ENCODE assay signal across 29 cellular contexts in genomic region chr17:68047153-68047846, GRCh38. TPM values are rescaled to one million over a fixed set of nuclear protein-coding genes. Genes with fewer than 3 reads are reported as not detected.
DNase-seq lines count a peak whose midpoint lies in the region; ATAC-seq and TF ChIP-seq lines count a peak whose summit lies in the region.
"Had no signal": no experiment of that assay in that cellular context is flagged by ENCODE, and none has a peak within 500 bp of the region (broad histone marks: within the 10 kb centered on the region; RNA-seq: fewer than 3 reads in every experiment).

No MANE protein-coding gene starts in this region.

- no peak overlapping the region for H3K4me3 ChIP-seq in SK-N-SH (ENCODE audit: low read depth in 2 of 2, low read length in 1 of 2)
- H3K4me3 ChIP-seq: ascending aorta had no signal

- H3K79me2 ChIP-seq in SK-N-SH (ENCODE audit: insufficient read depth), result peaks cover 25% of the 10 kb centered on the region

- H3K27ac ChIP-seq in SK-N-SH (ENCODE audit: low read depth in 2 of 2, low read length in 1 of 2) (no peak overlapping the region), cingulate gyrus (ENCODE audit: low read depth, low read length) (peak overlapping the region; percentile 54)
- H3K27ac ChIP-seq: ascending aorta had no signal

- CTCF ChIA-PET in SK-N-SH (lab: Yijun Ruan, JAX), result interaction anchor here (2.1 to 2.2 kb wide), 2 partner anchors 11 kb away, joined by 5 to 7 read pairs; partner anchors contain the start of gene KPNA2

- peaks cover 52 to 59% of the 10 kb centered on the region in 2 experiments for H3K36me3 ChIP-seq in SK-N-SH (replicated peaks in 1 of 2; ENCODE audit: control insufficient read depth in 1 of 2, insufficient read depth in 2 of 2, low read length in 1 of 2)

- no peak for TF ChIP-seq RAD21 in SK-N-SH (IDR thresholded peaks at IDR 0.05; ENCODE audit: low read length)

- H3K27ac Mint-ChIP-seq in HFFc6 (peak overlapping the region; percentile 13; the same call in 1 of the 2 replicates), progenitor cell of endocrine pancreas (peak overlapping the region; percentile 64)
- H3K27ac Mint-ChIP-seq: activated CD8-positive, alpha-beta memory T cell treated with anti-CD3 and anti-CD28 coated beads, Interleukin-2, amount 10 ng/mL, durations not matched to agents 7 days and 5 days; CD4-positive, alpha-beta T cell; dendritic cell treated with granulocyte-macrophage colony-stimulating factor and Interleukin-4, amounts not matched to agents 40 ng/mL and 50 ng/mL, for 4 days; endodermal cell; naive thymus-derived CD8-positive, alpha-beta T cell; stimulated activated naive B cell treated with anti-CD40 and anti-IgM and Interleukin-4, amounts not matched to agents 10 μg/mL and 1 μg/mL and 100 μg/mL, for 72 hours had no signal

- H4K20me1 ChIP-seq in SK-N-SH (ENCODE audit: insufficient read depth), result peaks cover 6% of the 10 kb centered on the region; the same call in 1 of the 2 replicates

- no peaks in the 10 kb centered on the region for H3K27me3 ChIP-seq in SK-N-SH (ENCODE audit: insufficient read depth)
- H3K27me3 ChIP-seq: ascending aorta had no signal

- DNase-seq in SK-N-SH, result no peak
- no peak for DNase-seq in HFFc6
- DNase-seq in progenitor cell of endocrine pancreas (ENCODE audit: low spot score, unreplicated experiment), result no peak
- DNase-seq in NCI-H82 treated with DMSO at 0.1 percent for 48 hours (lab: John Stamatoyannopoulos, UW; ENCODE audit: unreplicated experiment), result no peak
- DNase-seq: 8988T; activated CD4-positive, alpha-beta T cell treated with anti-CD3 and anti-CD28 coated beads, Interleukin-2, amount 50 U/mL, for 4 hours; activated CD8-positive, alpha-beta memory T cell treated with anti-CD3 and anti-CD28 coated beads, Interleukin-2, amount 10 ng/mL, durations not matched to agents 7 days and 5 days; activated gamma-delta T cell; activated T-cell treated with anti-CD3 and anti-CD28 coated beads, Interleukin-2, amount 50 U/mL, for 4 hours; CD4-positive, alpha-beta T cell; endodermal cell; H9; islet precursor cell; naive thymus-derived CD8-positive, alpha-beta T cell; NCI-H1105; NCI-H187; NCI-H2171; NCI-H510A; occipital lobe; RPMI8226; stimulated activated naive B cell treated with anti-CD40 and anti-IgM and Interleukin-4, amounts not matched to agents 10 μg/mL and 1 μg/mL and 100 μg/mL, for 72 hours had no signal

- H3K9me2 ChIP-seq in SK-N-SH, result no peaks in the 10 kb centered on the region

- ATAC-seq in SK-N-SH treated with all-trans-retinoic acid at 6 μM for 48 hours (no peak), HG02678 (IDR thresholded peaks at IDR 0.05; ENCODE audit: unreplicated experiment) (no peak), GM18909 (IDR thresholded peaks at IDR 0.05; ENCODE audit: poor library complexity, unreplicated experiment) (no peak)
- ATAC-seq: activated CD4-positive, CD25-positive, alpha-beta regulatory T cell treated with anti-CD3 and anti-CD28 coated beads, Interleukin-2, amount 50 U/mL, for 24 hours; activated CD8-positive, alpha-beta memory T cell treated with anti-CD3 and anti-CD28 coated beads, Interleukin-2, amount 10 ng/mL, durations not matched to agents 7 days and 5 days; activated T-cell treated with anti-CD3 and anti-CD28 coated beads, Interleukin-2, amount 50 U/mL, for 4 hours; naive thymus-derived CD8-positive, alpha-beta T cell; stimulated activated naive B cell treated with anti-CD40 and anti-IgM and Interleukin-4, amounts not matched to agents 10 μg/mL and 1 μg/mL and 100 μg/mL, for 72 hours had no signal

- POLR2A ChIA-PET in SK-N-SH (lab: Yijun Ruan, JAX), result interaction anchor here (1.1 kb wide), 1 partner anchor 8 kb away, joined by 4 read pairs; no protein-coding TSS in a partner anchor

- H3K27me3 Mint-ChIP-seq in HFFc6 (ENCODE audit: insufficient read depth), result peaks cover 4% of the 10 kb centered on the region
- no peaks in the 10 kb centered on the region for H3K27me3 Mint-ChIP-seq in progenitor cell of endocrine pancreas
- H3K27me3 Mint-ChIP-seq: activated CD8-positive, alpha-beta memory T cell treated with anti-CD3 and anti-CD28 coated beads, Interleukin-2, amount 10 ng/mL, durations not matched to agents 7 days and 5 days; CD4-positive, alpha-beta T cell; central memory CD8-positive, alpha-beta T cell; dendritic cell treated with granulocyte-macrophage colony-stimulating factor and Interleukin-4, amounts not matched to agents 40 ng/mL and 50 ng/mL, for 4 days; naive thymus-derived CD8-positive, alpha-beta T cell; stimulated activated naive B cell treated with anti-CD40 and anti-IgM and Interleukin-4, amounts not matched to agents 10 μg/mL and 1 μg/mL and 100 μg/mL, for 72 hours had no signal

- H3K4me1 Mint-ChIP-seq in HFFc6 (ENCODE audit: low read depth) (peaks cover 5% of the 10 kb centered on the region), progenitor cell of endocrine pancreas (ENCODE audit: low read depth) (no peaks in the 10 kb centered on the region)
- H3K4me1 Mint-ChIP-seq: central memory CD8-positive, alpha-beta T cell; endodermal cell had no signal

- no peaks in the 10 kb centered on the region for H3K9me3 ChIP-seq in SK-N-SH
- H3K9me3 ChIP-seq: ascending aorta had no signal

- peaks cover 43% of the 10 kb centered on the region for H3K36me3 Mint-ChIP-seq in HFFc6 (ENCODE audit: low read depth)
- H3K36me3 Mint-ChIP-seq in progenitor cell of endocrine pancreas (ENCODE audit: insufficient read depth), result peaks cover 24% of the 10 kb centered on the region

- no peaks in the 10 kb centered on the region for H3K4me1 ChIP-seq in SK-N-SH (ENCODE audit: control insufficient read depth in 1 of 2, insufficient read depth in 2 of 2, low read depth in 1 of 2, low read length in 1 of 2)
- H3K4me1 ChIP-seq: ascending aorta had no signal

- no peak overlapping the region for H3K9ac ChIP-seq in SK-N-SH

- 85% methylated on average over 9 of the region's 9 CpGs for WGBS in SK-N-SH (ENCODE audit: low lambda C conversion rate)

- H3K9me3 Mint-ChIP-seq in HFFc6 (no peaks in the 10 kb centered on the region), progenitor cell of endocrine pancreas (ENCODE audit: low read depth) (no peaks in the 10 kb centered on the region)
- H3K9me3 Mint-ChIP-seq: activated T-cell treated with anti-CD3 and anti-CD28 coated beads, Interleukin-2, amount 50 U/mL, for 4 hours; CD4-positive, alpha-beta T cell; central memory CD8-positive, alpha-beta T cell; dendritic cell treated with granulocyte-macrophage colony-stimulating factor and Interleukin-4, amounts not matched to agents 40 ng/mL and 50 ng/mL, for 4 days; H9; naive thymus-derived CD8-positive, alpha-beta T cell; stimulated activated naive B cell treated with anti-CD40 and anti-IgM and Interleukin-4, amounts not matched to agents 10 μg/mL and 1 μg/mL and 100 μg/mL, for 72 hours had no signal

- H3F3A ChIP-seq in SK-N-SH (replicated peaks; ENCODE audit: insufficient read depth), result peaks cover 79% of the 10 kb centered on the region

- H3K4me3 Mint-ChIP-seq in HFFc6 (no peak overlapping the region), progenitor cell of endocrine pancreas (ENCODE audit: low read depth) (no peak overlapping the region)
- H3K4me3 Mint-ChIP-seq: activated CD8-positive, alpha-beta memory T cell treated with anti-CD3 and anti-CD28 coated beads, Interleukin-2, amount 10 ng/mL, durations not matched to agents 7 days and 5 days; activated T-cell treated with anti-CD3 and anti-CD28 coated beads, Interleukin-2, amount 50 U/mL, for 4 hours; CD4-positive, alpha-beta T cell; central memory CD8-positive, alpha-beta T cell; dendritic cell treated with granulocyte-macrophage colony-stimulating factor and Interleukin-4, amounts not matched to agents 40 ng/mL and 50 ng/mL, for 4 days; endodermal cell; H9; naive thymus-derived CD8-positive, alpha-beta T cell; stimulated activated naive B cell treated with anti-CD40 and anti-IgM and Interleukin-4, amounts not matched to agents 10 μg/mL and 1 μg/mL and 100 μg/mL, for 72 hours had no signal

- no peak overlapping the region for H2AFZ ChIP-seq in SK-N-SH (ENCODE audit: low read depth)

- TF ChIP-seq EP300 in SK-N-SH (IDR thresholded peaks at IDR 0.05; ENCODE audit: borderline replicate concordance in 1 of 2, low read depth in 1 of 2, low read length in 1 of 2), result no peak

- no peak for TF ChIP-seq CTCF in SK-N-SH (IDR thresholded peaks at IDR 0.05)
- no peak for TF ChIP-seq CTCF in HFFc6 (IDR thresholded peaks at IDR 0.05)
- no peak for TF ChIP-seq CTCF in progenitor cell of endocrine pancreas (IDR thresholded peaks at IDR 0.05; ENCODE audit: unreplicated experiment)

- H3K4me2 ChIP-seq in SK-N-SH, result no peak overlapping the region

TF ChIP-seq in SK-N-SH, 30 proteins besides CTCF, POLR2A, EP300 and RAD21:
- TF ChIP-seq TEAD4 (IDR thresholded peaks at IDR 0.05; ENCODE audit: borderline replicate concordance, insufficient read depth) (no peak), SIN3A (IDR thresholded peaks at IDR 0.05; ENCODE audit: borderline replicate concordance, low read depth, low read length) (no peak), JUND (IDR thresholded peaks at IDR 0.05) (peak; percentile 8; the same call in 1 of the 2 replicates), RFX5 (IDR thresholded peaks at IDR 0.05; ENCODE audit: low read length) (no peak)

TF ChIP-seq in SK-N-SH treated with all-trans-retinoic acid at 6 μM for 48 hours, 23 proteins besides CTCF, POLR2A, EP300 and RAD21 (continues in another document):
- no peak for TF ChIP-seq ZNF8 (CRISPR knock-in tag; IDR thresholded peaks at IDR 0.05)

RNA-seq across cellular contexts. Expression of gene KPNA2, which starts 11.8 kb away (rescaled TPM):
- 122 and 139 TPM in 2 replicates for polyA plus RNA-seq in SK-N-SH (2012; rRNA removed)
- polyA plus RNA-seq in SK-N-SH (2012; cell fraction: cytosol; rRNA removed), result 122 and 123 TPM in 2 replicates
- polyA plus RNA-seq in SK-N-SH (2012; cell fraction: nucleus; rRNA removed), result 71.3 and 114 TPM in 2 replicates
- total RNA-seq in HFFc6 (2021; fragmentation: NEBNext Ultra II Directional; extraction: Animal tissue kit (Norgen Biotek cat#: 25700)), result 100 to 1,000 TPM; 152 to 296 (median 277) TPM
- total RNA-seq in progenitor cell of endocrine pancreas, result 132 and 140 TPM in 2 replicates

RNA-seq across cellular contexts. Expression of gene C17orf58, which starts 51.0 kb away (rescaled TPM):
- polyA plus RNA-seq in SK-N-SH (2012; rRNA removed), result 21.2 and 22.9 TPM in 2 replicates
- 23.1 and 23.4 TPM in 2 replicates for polyA plus RNA-seq in SK-N-SH (2012; cell fraction: cytosol; rRNA removed)
- polyA plus RNA-seq in SK-N-SH (2012; cell fraction: nucleus; rRNA removed), result 9.6 and 13.8 TPM in 2 replicates
- 1 to 10 TPM; 5.4 to 6.6 (median 6.1) TPM for total RNA-seq in HFFc6 (2021; fragmentation: NEBNext Ultra II Directional; extraction: Animal tissue kit (Norgen Biotek cat#: 25700))
- 10.9 and 12.9 TPM in 2 replicates for total RNA-seq in progenitor cell of endocrine pancreas
